In the genomic region with DNA sequence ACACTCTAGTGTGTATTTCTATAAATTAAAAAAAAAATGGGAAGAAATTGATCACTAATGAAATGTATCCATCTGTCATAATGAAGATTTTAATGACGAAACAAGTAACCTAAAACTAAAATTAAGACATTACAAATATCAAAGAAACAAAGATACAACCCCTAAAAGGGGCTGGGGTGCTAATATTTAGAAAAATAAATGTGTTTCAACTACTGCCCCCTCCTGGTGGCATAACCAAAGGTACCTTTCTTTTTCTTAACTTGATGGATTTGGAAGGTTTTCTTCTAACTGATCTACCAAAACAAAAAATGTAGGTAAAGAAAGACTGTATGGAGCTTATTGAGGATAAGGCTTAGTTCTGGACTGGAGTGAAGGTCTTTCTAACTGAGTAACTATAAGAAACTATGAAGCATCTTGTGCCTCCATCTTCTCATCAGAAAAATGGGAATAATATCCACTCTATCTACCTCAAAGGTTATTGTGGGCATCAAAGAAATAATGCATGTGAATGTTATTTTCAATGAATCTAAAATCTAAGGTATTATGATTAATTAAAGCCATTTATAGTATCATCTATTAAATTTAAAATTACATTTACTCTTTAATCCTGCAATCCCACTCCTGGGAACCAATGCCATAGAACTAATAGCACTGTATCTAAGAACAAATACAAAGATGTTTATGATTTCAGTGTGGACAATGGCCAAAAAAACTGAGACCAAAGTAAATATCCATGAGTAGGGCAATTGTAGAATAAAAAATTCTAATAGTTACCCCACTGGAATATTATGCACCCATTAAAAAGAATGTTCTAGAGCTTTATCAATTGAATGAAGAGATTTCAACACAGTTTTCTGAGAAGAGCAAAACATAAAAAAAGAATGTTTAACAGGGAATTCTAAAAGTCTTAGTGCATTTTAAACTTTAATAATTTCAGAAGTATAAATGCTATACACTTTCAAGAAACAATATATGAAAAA, we compare ENCODE assay signal across 10 cellular contexts.
A peak's percentile ranks its signal among the peaks of the same experiment; 100 is the strongest.
DNase-seq lines count a peak whose midpoint lies in the region; ATAC-seq and TF ChIP-seq lines count a peak whose summit lies in the region.
"Had no signal": no experiment of that assay in that cellular context is flagged by ENCODE, and none has a peak within 500 bp of the region (broad histone marks: within the 10 kb centered on the region; RNA-seq: fewer than 3 reads in every experiment).

No MANE protein-coding gene starts in this region.

- no peaks in the 10 kb centered on the region for H3K36me3 ChIP-seq in kidney epithelial cell (ENCODE audit: control insufficient read depth, insufficient read depth, low read length)

- H3K4me3 Mint-ChIP-seq in WTC11: no peak overlapping the region

- no peak overlapping the region for H3K4me3 ChIP-seq in AG10803 (ENCODE audit: low read length)
- no peak overlapping the region for H3K4me3 ChIP-seq in kidney epithelial cell (ENCODE audit: low read depth, low read length)

- no peaks in the 10 kb centered on the region for H3K27me3 ChIP-seq in kidney epithelial cell (ENCODE audit: control insufficient read depth, insufficient read depth, low read length)

- no peaks in the 10 kb centered on the region for H3K36me3 Mint-ChIP-seq in WTC11

- TF ChIP-seq CTCF in AG10803 (conservative IDR thresholded peaks at IDR 0.05; ENCODE audit: low read length) (peak; percentile 49), GM12874 (IDR thresholded peaks at IDR 0.05; ENCODE audit: insufficient read depth, low read depth, low read length) (peak; percentile 12; the same call in 1 of the 2 replicates), WTC11 (IDR thresholded peaks at IDR 0.05) (peak; percentile 60), kidney epithelial cell (IDR thresholded peaks at IDR 0.05; ENCODE audit: insufficient read depth, low read length, poor library complexity, severe bottlenecking) (peak; percentile 29)

- ATAC-seq in WTC11 (no peak), GM18505 (IDR thresholded peaks at IDR 0.05; ENCODE audit: unreplicated experiment) (no peak), HG02798 (IDR thresholded peaks at IDR 0.05; ENCODE audit: poor library complexity, unreplicated experiment) (no peak)

- no peak for TF ChIP-seq POLR2A in GM18505 (IDR thresholded peaks at IDR 0.05; ENCODE audit: borderline replicate concordance, extremely low read depth, insufficient read depth, insufficient read length)

- POLR2A ChIA-PET in WTC11 (lab: Charles Lee): no interaction called here

- H3K4me1 Mint-ChIP-seq in WTC11: peaks cover 6% of the 10 kb centered on the region; the same call in 1 of the 2 replicates

- H3K27me3 Mint-ChIP-seq in WTC11 (ENCODE audit: low read depth): no peaks in the 10 kb centered on the region

- no peak for DNase-seq in AG10803 (ENCODE audit: low read depth)
- DNase-seq in WTC11 (ENCODE audit: low spot score): no peak
- DNase-seq in kidney epithelial cell (ENCODE audit: low read depth): no peak
- no peak for DNase-seq in DMS79 (lab: John Stamatoyannopoulos, UW)
- DNase-seq in cortex of kidney (lab: John Stamatoyannopoulos, UW): no peak
- DNase-seq: islet precursor cell, SHP77 treated with DMSO at 0.1 percent for 48 hours had no signal

- H3K9me3 Mint-ChIP-seq in WTC11: peaks cover 11% of the 10 kb centered on the region

- no peak overlapping the region for H3K27ac Mint-ChIP-seq in WTC11

- CTCF ChIA-PET in WTC11 (lab: Charles Lee): interaction anchor here (5.3 kb wide), 1 partner anchor 239 kb away, joined by 31 read pairs; no protein-coding TSS in a partner anchor

TF ChIP-seq in WTC11, 78 proteins besides CTCF, POLR2A, EP300 and RAD21:
- TF ChIP-seq, protein P1, sequence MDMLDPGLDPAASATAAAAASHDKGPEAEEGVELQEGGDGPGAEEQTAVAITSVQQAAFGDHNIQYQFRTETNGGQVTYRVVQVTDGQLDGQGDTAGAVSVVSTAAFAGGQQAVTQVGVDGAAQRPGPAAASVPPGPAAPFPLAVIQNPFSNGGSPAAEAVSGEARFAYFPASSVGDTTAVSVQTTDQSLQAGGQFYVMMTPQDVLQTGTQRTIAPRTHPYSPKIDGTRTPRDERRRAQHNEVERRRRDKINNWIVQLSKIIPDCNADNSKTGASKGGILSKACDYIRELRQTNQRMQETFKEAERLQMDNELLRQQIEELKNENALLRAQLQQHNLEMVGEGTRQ (CRISPR knock-in tag; IDR thresholded peaks at IDR 0.05): no peak
- TF ChIP-seq SP1 (CRISPR knock-in tag; conservative IDR thresholded peaks at IDR 0.05): no peak
